Comparison of ENCODE assay signal across 8 cellular contexts in genomic region chr1:156893048-156893953, GRCh38. TPM values are rescaled to one million over a fixed set of nuclear protein-coding genes. Genes with fewer than 3 reads are reported as not detected.
DNase-seq lines count a peak whose midpoint lies in the region; ATAC-seq and TF ChIP-seq lines count a peak whose summit lies in the region.

A gene with protein sequence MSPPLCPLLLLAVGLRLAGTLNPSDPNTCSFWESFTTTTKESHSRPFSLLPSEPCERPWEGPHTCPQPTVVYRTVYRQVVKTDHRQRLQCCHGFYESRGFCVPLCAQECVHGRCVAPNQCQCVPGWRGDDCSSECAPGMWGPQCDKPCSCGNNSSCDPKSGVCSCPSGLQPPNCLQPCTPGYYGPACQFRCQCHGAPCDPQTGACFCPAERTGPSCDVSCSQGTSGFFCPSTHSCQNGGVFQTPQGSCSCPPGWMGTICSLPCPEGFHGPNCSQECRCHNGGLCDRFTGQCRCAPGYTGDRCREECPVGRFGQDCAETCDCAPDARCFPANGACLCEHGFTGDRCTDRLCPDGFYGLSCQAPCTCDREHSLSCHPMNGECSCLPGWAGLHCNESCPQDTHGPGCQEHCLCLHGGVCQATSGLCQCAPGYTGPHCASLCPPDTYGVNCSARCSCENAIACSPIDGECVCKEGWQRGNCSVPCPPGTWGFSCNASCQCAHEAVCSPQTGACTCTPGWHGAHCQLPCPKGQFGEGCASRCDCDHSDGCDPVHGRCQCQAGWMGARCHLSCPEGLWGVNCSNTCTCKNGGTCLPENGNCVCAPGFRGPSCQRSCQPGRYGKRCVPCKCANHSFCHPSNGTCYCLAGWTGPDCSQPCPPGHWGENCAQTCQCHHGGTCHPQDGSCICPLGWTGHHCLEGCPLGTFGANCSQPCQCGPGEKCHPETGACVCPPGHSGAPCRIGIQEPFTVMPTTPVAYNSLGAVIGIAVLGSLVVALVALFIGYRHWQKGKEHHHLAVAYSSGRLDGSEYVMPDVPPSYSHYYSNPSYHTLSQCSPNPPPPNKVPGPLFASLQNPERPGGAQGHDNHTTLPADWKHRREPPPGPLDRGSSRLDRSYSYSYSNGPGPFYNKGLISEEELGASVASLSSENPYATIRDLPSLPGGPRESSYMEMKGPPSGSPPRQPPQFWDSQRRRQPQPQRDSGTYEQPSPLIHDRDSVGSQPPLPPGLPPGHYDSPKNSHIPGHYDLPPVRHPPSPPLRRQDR (plus strand): TSS chr1:156893718. CDS start chr1:156903927, 10,209 bp downstream.

- peaks cover 15% of the 10 kb centered on the region for H3K27me3 Mint-ChIP-seq in activated naive CD4-positive, alpha-beta T cell treated with anti-CD3 and anti-CD28 coated beads, Interleukin-2, amount 50 U/mL, for 24 hours
- peaks cover 26% of the 10 kb centered on the region for H3K27me3 Mint-ChIP-seq in endothelial cell (ENCODE audit: unreplicated experiment)

- peaks cover 46% of the 10 kb centered on the region for H3K27me3 ChIP-seq in mucosa of stomach (ENCODE audit: control insufficient read depth, insufficient read depth, low read length)

- H3K4me1 ChIP-seq in mucosa of stomach (ENCODE audit: control insufficient read depth, insufficient read depth, low read length), result peaks cover 5% of the 10 kb centered on the region

- H3K4me3 ChIP-seq in mucosa of stomach (ENCODE audit: low read length), result no peak within 1 kb of the TSS

- no peaks in the 10 kb centered on the region for H3K9me3 ChIP-seq in mucosa of stomach (ENCODE audit: control insufficient read depth, low read length)

- peaks cover 8% of the 10 kb centered on the region for H3K4me1 Mint-ChIP-seq in activated naive CD4-positive, alpha-beta T cell treated with anti-CD3 and anti-CD28 coated beads, Interleukin-2, amount 50 U/mL, for 24 hours
- peaks cover 52% of the 10 kb centered on the region for H3K4me1 Mint-ChIP-seq in endothelial cell (ENCODE audit: unreplicated experiment)

- H3K27ac Mint-ChIP-seq in activated naive CD4-positive, alpha-beta T cell treated with anti-CD3 and anti-CD28 coated beads, Interleukin-2, amount 50 U/mL, for 24 hours, result no peak within 1 kb of the TSS
- peak within 1 kb of the TSS; percentile 36 for H3K27ac Mint-ChIP-seq in endothelial cell (ENCODE audit: unreplicated experiment)

- DNase-seq in activated naive CD4-positive, alpha-beta T cell treated with Interleukin-2 at 50 U/mL for 16 hours, result no peak
- DNase-seq in endothelial cell (ENCODE audit: low spot score), result peak; percentile 72
- DNase-seq in kidney glomerular epithelial cell (lab: John Stamatoyannopoulos, UW), result no peak
- no peak for DNase-seq in NCI-H524 treated with DMSO at 0.1 percent for 48 hours (lab: John Stamatoyannopoulos, UW)

- no peaks in the 10 kb centered on the region for H3K9me3 Mint-ChIP-seq in activated naive CD4-positive, alpha-beta T cell treated with anti-CD3 and anti-CD28 coated beads, Interleukin-2, amount 50 U/mL, for 24 hours
- H3K9me3 Mint-ChIP-seq in endothelial cell (ENCODE audit: unreplicated experiment), result no peaks in the 10 kb centered on the region

- no peaks in the 10 kb centered on the region for H3K36me3 ChIP-seq in mucosa of stomach (ENCODE audit: control insufficient read depth, insufficient read depth, low read length)

- peak within 1 kb of the TSS; percentile 39 for H3K9ac ChIP-seq in mucosa of stomach (ENCODE audit: low read length)

- TF ChIP-seq CTCF in endothelial cell (IDR thresholded peaks at IDR 0.05; ENCODE audit: unreplicated experiment), result peak; percentile 33

- ATAC-seq in HG02981 (IDR thresholded peaks at IDR 0.05; ENCODE audit: unreplicated experiment), result no peak
- ATAC-seq in HG03175 (IDR thresholded peaks at IDR 0.05; ENCODE audit: unreplicated experiment), result no peak

- H3K36me3 Mint-ChIP-seq in activated naive CD4-positive, alpha-beta T cell treated with anti-CD3 and anti-CD28 coated beads, Interleukin-2, amount 50 U/mL, for 24 hours, result no peaks in the 10 kb centered on the region
- H3K36me3 Mint-ChIP-seq in endothelial cell (ENCODE audit: low read depth, unreplicated experiment), result peaks cover 12% of the 10 kb centered on the region

- peak within 1 kb of the TSS; percentile 57 for H3K4me3 Mint-ChIP-seq in activated naive CD4-positive, alpha-beta T cell treated with anti-CD3 and anti-CD28 coated beads, Interleukin-2, amount 50 U/mL, for 24 hours
- peak within 1 kb of the TSS; percentile 90 for H3K4me3 Mint-ChIP-seq in endothelial cell (ENCODE audit: unreplicated experiment)

RNA-seq across cellular contexts. Expression of the gene that starts here (rescaled TPM):
- total RNA-seq in endothelial cell (ENCODE audit: unreplicated experiment), result 50.7 TPM
